Comparison of ENCODE assay signal across 14 cellular contexts in the genomic region with DNA sequence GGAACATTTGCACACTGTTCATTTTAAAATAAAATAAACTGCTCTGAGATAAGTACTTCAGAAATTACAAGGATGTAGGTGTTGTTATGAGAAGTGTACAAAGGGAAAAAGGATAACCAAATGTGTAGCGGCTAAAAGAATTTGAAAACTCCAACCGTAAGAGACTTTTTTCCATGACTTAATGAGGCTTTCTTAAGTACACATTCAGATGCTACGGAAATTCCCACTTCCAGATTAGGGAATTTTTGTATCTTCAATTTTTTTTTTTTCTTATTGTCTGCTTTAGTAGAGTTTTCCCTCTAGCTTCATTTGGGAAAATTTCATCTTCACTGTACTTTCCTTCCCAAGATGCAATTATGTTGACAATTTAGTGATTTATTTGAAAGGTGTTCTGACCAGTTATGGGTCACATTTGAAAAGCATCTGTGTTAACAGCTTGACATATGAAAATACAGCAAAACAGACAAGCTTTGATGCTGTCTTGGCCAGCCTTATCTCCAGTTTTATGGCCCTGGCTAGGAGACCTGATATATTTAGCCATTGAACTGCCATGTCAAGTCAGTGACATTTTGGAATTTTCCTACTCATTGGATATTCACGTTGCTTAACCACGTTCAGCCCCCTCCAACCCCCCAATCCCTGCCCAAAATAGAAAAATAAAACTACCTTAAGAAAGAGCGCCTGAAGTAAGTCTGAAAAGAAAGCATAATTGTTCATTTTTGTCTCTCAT.
A peak's percentile ranks its signal among the peaks of the same experiment; 100 is the strongest.
DNase-seq lines count a peak whose midpoint lies in the region; TF ChIP-seq lines count a peak whose summit lies in the region.
"Had no signal": no experiment of that assay in that cellular context is flagged by ENCODE, and none has a peak within 500 bp of the region (broad histone marks: within the 10 kb centered on the region; RNA-seq: fewer than 3 reads in every experiment).

No MANE protein-coding gene starts in this region.

- H3K27ac ChIP-seq in caudate nucleus (ENCODE audit: low read depth, low read length) (peak overlapping the region; percentile 46), mesodermal cell (ENCODE audit: low read depth, low read length, severe bottlenecking) (peak overlapping the region; percentile 70), transverse colon (peak overlapping the region in 3 of 4 donors; percentile 4 to 30 (median 27)), SJCRH30 (no peak overlapping the region)
- H3K27ac ChIP-seq: prostate gland had no signal

- H3K36me3 ChIP-seq in mesodermal cell (ENCODE audit: control insufficient read depth, insufficient read depth, low read length) (peaks cover 48% of the 10 kb centered on the region), transverse colon (no peaks in the 10 kb centered on the region), SJCRH30 (no peaks in the 10 kb centered on the region)
- H3K36me3 ChIP-seq: prostate gland had no signal

- peak; percentile 7 for DNase-seq in NCI-H2227 (lab: John Stamatoyannopoulos, UW; ENCODE audit: unreplicated experiment)
- no peak for DNase-seq in caudate nucleus (lab: John Stamatoyannopoulos, UW)
- no peak for DNase-seq in transverse colon
- no peak for DNase-seq in dedifferentiated amniotic fluid mesenchymal stem cell (ENCODE audit: extremely low spot score)
- DNase-seq in SJCRH30 = no peak
- no peak for DNase-seq in foreskin melanocyte
- DNase-seq: activated CD4-positive, alpha-beta T cell treated with anti-CD3 and anti-CD28 coated beads for 48 hours; activated T-cell treated with anti-CD3 and anti-CD28 coated beads, Interleukin-2, amount 50 U/mL, for 72 hours; amniotic stem cell; CD8-positive, alpha-beta T cell; NCI-H2171 treated with DMSO at 0.1 percent for 48 hours; stimulated activated naive CD8-positive, alpha-beta T cell treated with anti-CD3 and anti-CD28 coated beads, Interleukin-15, amount 100 ng/mL, for 72 hours had no signal

- 85 to 94% methylated on average over 2 to 4 of the region's 6 CpGs for WGBS in mesodermal cell (ENCODE audit: insufficient coverage in 2 of 2), 2 experiments
- WGBS in transverse colon (ENCODE audit: low coverage in 1 of 2), 2 donors = 55 to 69% methylated on average over 6 of the region's 6 CpGs

- no peak for TF ChIP-seq EP300 in transverse colon (IDR thresholded peaks at IDR 0.05; ENCODE audit: low read depth)

- in situ Hi-C loops in transverse colon (cut with MboI; ENCODE audit: low pct_ligation_motif_present in 1 of 4, low pct_unique_long_range_greater_than_20kb in 1 of 4, low sequenced_read_pairs in 3 of 4) = loop anchor here in 1 of 4 donors (25.0 kb wide), 1 partner anchor 130 kb away; a partner anchor contains a TSS

- TF ChIP-seq CTCF in transverse colon (IDR thresholded peaks at IDR 0.05) = no peak

- intact Hi-C loops in transverse colon (cut with DNase I; ENCODE audit: low total_unique reads) = no loop called here

- no peaks in the 10 kb centered on the region for H3K9me3 ChIP-seq in mesodermal cell (ENCODE audit: control insufficient read depth, low read length)
- H3K9me3 ChIP-seq in transverse colon = no peaks in the 10 kb centered on the region
- no peaks in the 10 kb centered on the region for H3K9me3 ChIP-seq in SJCRH30 (replicated peaks)
- H3K9me3 ChIP-seq: prostate gland had no signal

- H3K4me3 ChIP-seq in mesodermal cell (ENCODE audit: extremely low read depth, insufficient read depth, low read length, poor library complexity, severe bottlenecking) = no peak overlapping the region
- H3K4me3 ChIP-seq in transverse colon = no peak overlapping the region
- H3K4me3 ChIP-seq in SJCRH30 = no peak overlapping the region
- H3K4me3 ChIP-seq: prostate gland had no signal

- no peak for TF ChIP-seq POLR2A in transverse colon (IDR thresholded peaks at IDR 0.05)

- H3K4me1 ChIP-seq in mesodermal cell (ENCODE audit: control insufficient read depth, insufficient read depth, low read length, poor library complexity, severe bottlenecking) = peaks cover 48% of the 10 kb centered on the region
- H3K4me1 ChIP-seq in transverse colon = peaks cover 0 to 3% (median 0%) of the 10 kb centered on the region in 4 donors
- H3K4me1 ChIP-seq in SJCRH30 = peaks cover 12% of the 10 kb centered on the region
- H3K4me1 ChIP-seq: prostate gland had no signal

- H3K27me3 ChIP-seq in transverse colon (no peaks in the 10 kb centered on the region), SJCRH30 (no peaks in the 10 kb centered on the region)
